17 cellular contexts compared by ENCODE assay signal in the genomic region with DNA sequence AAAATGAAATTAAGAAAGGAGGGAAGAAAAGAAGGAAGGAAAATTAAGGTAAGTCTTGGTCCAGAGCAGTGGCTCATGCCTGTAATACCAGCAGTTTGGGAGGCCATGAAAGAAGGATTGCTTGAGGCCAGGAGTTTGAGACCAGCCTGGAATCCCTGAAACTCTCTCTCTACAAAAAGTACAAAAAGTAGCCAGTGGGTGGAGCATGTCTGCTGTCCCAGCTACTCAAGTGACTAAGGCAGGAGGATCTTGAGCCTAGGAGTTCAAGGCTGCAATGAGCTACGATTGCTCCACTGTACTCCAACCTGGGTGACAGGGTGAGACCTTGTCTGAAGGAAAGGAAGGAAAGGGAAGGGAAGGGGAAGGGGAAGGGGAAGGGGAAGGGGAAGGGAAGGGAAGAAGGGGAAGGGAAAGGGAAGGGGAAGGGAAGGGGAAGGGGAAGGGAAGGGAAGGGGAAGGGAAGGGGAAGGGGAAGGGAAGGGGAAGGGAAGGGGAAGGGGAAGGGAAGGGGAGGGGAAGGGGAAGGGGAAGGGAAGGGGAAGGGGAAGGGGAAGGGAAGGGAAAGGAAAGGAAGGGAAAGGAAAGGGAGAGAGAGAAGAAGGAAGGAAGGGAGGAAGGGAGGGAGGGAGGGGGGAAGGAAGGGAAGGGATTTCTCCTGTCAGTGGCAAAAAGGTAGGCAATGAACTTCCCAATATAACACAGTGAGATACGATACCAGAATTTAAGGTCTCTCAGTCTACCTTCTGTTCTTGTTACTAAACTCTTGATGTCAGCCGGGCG.
DNase-seq lines count a peak whose midpoint lies in the region; ATAC-seq, FAIRE-seq and TF ChIP-seq lines count a peak whose summit lies in the region.
"Had no signal": no experiment of that assay in that cellular context is flagged by ENCODE, and none has a peak within 500 bp of the region (broad histone marks: within the 10 kb centered on the region; RNA-seq: fewer than 3 reads in every experiment).

No MANE protein-coding gene starts in this region.

- TF ChIP-seq POLR2A in HepG2 (IDR thresholded peaks at IDR 0.05; ENCODE audit: insufficient read depth in 1 of 2, low read depth in 2 of 2, low read length in 2 of 2) (no peak), right lobe of liver (IDR thresholded peaks at IDR 0.05) (no peak)

- H3K36me3 ChIP-seq in HepG2 (replicated peaks in 1 of 2; ENCODE audit: control insufficient read depth in 1 of 2, insufficient read depth in 2 of 2, low read length in 2 of 2) (no peaks in the 10 kb centered on the region), right lobe of liver (no peaks in the 10 kb centered on the region), NT2/D1 (ENCODE audit: insufficient read depth, insufficient read length, low read length) (no peaks in the 10 kb centered on the region)
- H3K36me3 ChIP-seq: esophagus muscularis mucosa, upper lobe of left lung had no signal

- H3K79me2 ChIP-seq in HepG2 (ENCODE audit: insufficient read depth, low read length) = no peaks in the 10 kb centered on the region
- H3K79me2 ChIP-seq: parathyroid adenoma had no signal

- no peak overlapping the region for H2AFZ ChIP-seq in HepG2 (ENCODE audit: low read length)
- H2AFZ ChIP-seq: parathyroid adenoma had no signal

- TF ChIP-seq CTCF in HepG2 (CRISPR knock-in tag; IDR thresholded peaks at IDR 0.05) (no peak), right lobe of liver (IDR thresholded peaks at IDR 0.05) (no peak), fibroblast of villous mesenchyme (IDR thresholded peaks at IDR 0.05; ENCODE audit: insufficient read depth, low read depth, low read length) (peak; percentile 36), GM13976 (IDR thresholded peaks at IDR 0.05; ENCODE audit: borderline replicate concordance, control extremely low read depth, extremely low read depth, insufficient read depth, missing control alignments) (no peak)

- TF ChIP-seq EP300 in HepG2 (IDR thresholded peaks at IDR 0.05; ENCODE audit: low read depth in 2 of 2, low read length in 2 of 2) = no peak
- TF ChIP-seq EP300 in HepG2 (CRISPR knock-in tag; IDR thresholded peaks at IDR 0.05; ENCODE audit: borderline replicate concordance) = no peak

- intact Hi-C loops in HepG2 (cut with micrococcal nuclease; ENCODE audit: unreplicated experiment) (no loop called here), right lobe of liver (cut with DNase I) (no loop called here)

- no peak overlapping the region for H3K27ac ChIP-seq in HepG2 (ENCODE audit: extremely low read length, insufficient read depth, low read length)
- no peak overlapping the region for H3K27ac ChIP-seq in right lobe of liver
- H3K27ac ChIP-seq in substantia nigra (ENCODE audit: low read depth, low read length, poor library complexity, severe bottlenecking) = no peak overlapping the region
- H3K27ac ChIP-seq: esophagus muscularis mucosa, parathyroid adenoma, upper lobe of left lung had no signal

- H3K27me3 ChIP-seq in HepG2 (ENCODE audit: control insufficient read depth in 1 of 2, insufficient read depth in 2 of 2, low read length in 2 of 2) (no peaks in the 10 kb centered on the region), right lobe of liver (no peaks in the 10 kb centered on the region), NT2/D1 (ENCODE audit: insufficient read depth, insufficient read length) (no peaks in the 10 kb centered on the region)
- H3K27me3 ChIP-seq: esophagus muscularis mucosa, upper lobe of left lung had no signal

- no peak for FAIRE-seq in HepG2 (lab: Jason Lieb, UNC)
- FAIRE-seq: colon had no signal

- no peak for DNase-seq in HepG2 (ENCODE audit: low spot score)
- DNase-seq in right lobe of liver = no peak
- DNase-seq in NT2/D1 (ENCODE audit: low read depth, low spot score) = peak; percentile 15
- DNase-seq in fibroblast of villous mesenchyme (ENCODE audit: low read depth) = peak; percentile 14
- no peak for DNase-seq in activated T-cell treated with anti-CD3 and anti-CD28 coated beads for 4 hours
- DNase-seq in substantia nigra (lab: John Stamatoyannopoulos, UW) = no peak
- no peak for DNase-seq in GM13976 (ENCODE audit: low spot score)
- DNase-seq: activated CD4-positive, CD25-positive, alpha-beta regulatory T cell; activated CD8-positive, alpha-beta memory T cell treated with anti-CD3 and anti-CD28 coated beads, Interleukin-2, amount 50 U/mL, for 48 hours; activated naive CD8-positive, alpha-beta T cell treated with anti-CD3 and anti-CD28 coated beads, Interleukin-2, amount 50 U/mL, for 24 hours; DMS153; NCI-H1436 treated with DMSO at 0.1 percent for 48 hours; upper lobe of left lung had no signal

- no peak for TF ChIP-seq RAD21 in HepG2 (CRISPR knock-in tag; IDR thresholded peaks at IDR 0.05)

- in situ Hi-C loops in HepG2 (cut with HindIII; ENCODE audit: extremely low pct_ligation_motif_present, low pct_unique_long_range_greater_than_20kb) (no loop called here), GM13976 (cut with MboI; ENCODE audit: low sequenced_read_pairs, unreplicated experiment) (no loop called here)

- H4K20me1 ChIP-seq in HepG2 (ENCODE audit: insufficient read depth, low read length) = no peaks in the 10 kb centered on the region

- WGBS in HepG2 (ENCODE audit: low lambda C conversion rate) = 22% methylated on average over 4 of the region's 4 CpGs
- 54% methylated on average over 4 of the region's 4 CpGs for WGBS in right lobe of liver (ENCODE audit: insufficient coverage, low coverage, low lambda C conversion rate, missing lambda C conversion rate)

- H3K9ac ChIP-seq in HepG2 (ENCODE audit: insufficient read depth, low read depth, low read length) (no peak overlapping the region), NT2/D1 (ENCODE audit: insufficient read length, low read depth) (no peak overlapping the region)
- H3K9ac ChIP-seq: parathyroid adenoma had no signal

- H3K4me1 ChIP-seq in HepG2 (ENCODE audit: insufficient read depth, low read length) (no peaks in the 10 kb centered on the region), right lobe of liver (no peaks in the 10 kb centered on the region), NT2/D1 (ENCODE audit: insufficient read depth, insufficient read length) (no peaks in the 10 kb centered on the region)
- H3K4me1 ChIP-seq: parathyroid adenoma, upper lobe of left lung had no signal

- POLR2A ChIA-PET in HepG2 (lab: Yijun Ruan, JAX) = no interaction called here

- H3K4me2 ChIP-seq in HepG2 (ENCODE audit: low read depth, low read length) = no peak overlapping the region

- CTCF ChIA-PET in HepG2 (lab: Yijun Ruan, JAX; ENCODE audit: low intra/inter-chr PET ratio, low total read pairs) = no interaction called here

- no TSS peak for BruUV-seq in HepG2 (replicated peaks; lab: Mats Ljungman, UMichigan)

- ATAC-seq in HepG2 (peak; percentile 39), right lobe of liver (no peak), GM21786 (IDR thresholded peaks at IDR 0.05; ENCODE audit: unreplicated experiment) (no peak)
- ATAC-seq: activated naive CD8-positive, alpha-beta T cell treated with anti-CD3 and anti-CD28 coated beads, Interleukin-2, amount 50 U/mL, for 24 hours had no signal

- H3K4me3 ChIP-seq in HepG2 (replicated peaks in 1 of 3; ENCODE audit: insufficient read depth in 1 of 3, low read depth in 2 of 3, low read length in 3 of 3) (no peak overlapping the region), right lobe of liver (no peak overlapping the region), NT2/D1 (ENCODE audit: insufficient read length, low read depth) (no peak overlapping the region), fibroblast of villous mesenchyme (ENCODE audit: low read depth, low read length) (no peak overlapping the region)
- H3K4me3 ChIP-seq: esophagus muscularis mucosa, upper lobe of left lung had no signal

- H3K9me3 ChIP-seq in HepG2 (ENCODE audit: low read length) (peaks cover 11% of the 10 kb centered on the region; the same call in 1 of the 2 replicates), right lobe of liver (no peaks in the 10 kb centered on the region), NT2/D1 (ENCODE audit: insufficient read depth, low read length) (no peaks in the 10 kb centered on the region; the same call in 1 of the 2 replicates)
- H3K9me3 ChIP-seq: upper lobe of left lung had no signal

TF ChIP-seq in HepG2, 621 proteins besides CTCF, POLR2A, EP300 and RAD21:
- no peak for TF ChIP-seq ZNF44 (CRISPR knock-in tag; IDR thresholded peaks at IDR 0.05)
- TF ChIP-seq HNRNPK (IDR thresholded peaks at IDR 0.05; ENCODE audit: low read depth, low read length, poor library complexity, severe bottlenecking) = peak; percentile 93
- no peak for TF ChIP-seq MXD1 (CRISPR knock-in tag; IDR thresholded peaks at IDR 0.05)
- no peak for TF ChIP-seq GPN1 (CRISPR knock-in tag; IDR thresholded peaks at IDR 0.05; ENCODE audit: borderline replicate concordance)

Comparison
In these comparisons a context has a peak if more than half of its experiments do, and no peak if none do; other contexts are left out.
1. DNase-seq: peak in NT2/D1 (single experiment) and fibroblast of villous mesenchyme (single experiment); none in HepG2 (single experiment), right lobe of liver (0 of 3), activated T-cell treated with anti-CD3 and anti-CD28 coated beads for 4 hours (single experiment), substantia nigra (0 of 49) and GM13976 (single experiment).